28 cellular contexts compared by ENCODE assay signal in genomic region chr3:154050216-154050615, GRCh38.
"Had no signal": no experiment of that assay in that cellular context is flagged by ENCODE, and none has a peak within 500 bp of the region (broad histone marks: within the 10 kb centered on the region; RNA-seq: fewer than 3 reads in every experiment).

No MANE protein-coding gene starts in this region.

- DNase-seq: natural killer cell; occipital lobe; ovary; posterior cingulate gyrus; psoas muscle; right cardiac atrium; spleen; stimulated activated CD4-positive, alpha-beta T cell treated with anti-CD3 and anti-CD28 coated beads, Interleukin-12 subunit alpha, Interleukin-12 subunit beta, amount 100 ng/mL, for 4 hours; stimulated activated CD4-positive, alpha-beta T cell treated with anti-CD3 and anti-CD28 coated beads, Interleukin-1b, Interleukin-23, amount 100 ng/mL, for 48 hours; stimulated activated CD4-positive, alpha-beta T cell treated with anti-CD3 and anti-CD28 coated beads, Interleukin-4, amount 100 ng/mL, for 1 hour; stimulated activated CD4-positive, alpha-beta T cell treated with anti-CD3 and anti-CD28 coated beads, Interleukin-4, amount 100 ng/mL, for 4 hours; stimulated activated CD8-positive, alpha-beta memory T cell treated with anti-CD3 and anti-CD28 coated beads, Interleukin-4, amount 100 ng/mL, for 48 hours; stimulated activated naive CD4-positive, alpha-beta T cell; stimulated activated naive CD8-positive, alpha-beta T cell treated with anti-CD3 and anti-CD28 coated beads, Interleukin-15, amount 100 ng/mL, for 72 hours; stimulated activated naive CD8-positive, alpha-beta T cell treated with anti-CD3 and anti-CD28 coated beads, Interleukin-15, Interleukin-2, amounts not matched to agents 100 U/mL and 50 U/mL, for 24 hours; substantia nigra; testis; tibial artery; transverse colon; upper lobe of right lung; uterus had no signal

- H3K27ac ChIP-seq: neural progenitor cell, ovary, parathyroid adenoma, psoas muscle, skin epidermis, spleen, suprapubic skin, testis, tibial artery, transverse colon, upper lobe of right lung, uterus had no signal

- H3K36me3 ChIP-seq: neural progenitor cell, ovary, spleen, suprapubic skin, tibial artery, transverse colon, upper lobe of right lung, uterus had no signal

- ATAC-seq: natural killer cell; psoas muscle; right cardiac atrium; sciatic nerve; stimulated activated memory B cell treated with anti-CD40 and anti-IgM and Interleukin-4, amounts not matched to agents 10 μg/mL and 1 μg/mL and 100 μg/mL, for 72 hours; stimulated activated naive CD8-positive, alpha-beta T cell treated with anti-CD3 and anti-CD28 coated beads, Interleukin-15, amount 100 ng/mL, for 72 hours; stimulated activated naive CD8-positive, alpha-beta T cell treated with anti-CD3 and anti-CD28 coated beads, Interleukin-15, Interleukin-2, amounts not matched to agents 100 U/mL and 50 U/mL, for 24 hours had no signal

- H3K4me1 ChIP-seq: neural progenitor cell, parathyroid adenoma, psoas muscle, spleen, suprapubic skin, testis, tibial artery, transverse colon, upper lobe of right lung, uterus had no signal

- H3K27me3 ChIP-seq: neural progenitor cell, ovary, spleen, suprapubic skin, testis, tibial artery, transverse colon, upper lobe of right lung, uterus had no signal

- H3K4me3 ChIP-seq: neural progenitor cell, ovary, psoas muscle, skin epidermis, smooth muscle cell, spleen, suprapubic skin, testis, tibial artery, transverse colon, upper lobe of right lung, uterus had no signal

- H3K9me3 ChIP-seq: ovary, psoas muscle, spleen, suprapubic skin, testis, tibial artery, transverse colon, upper lobe of right lung, uterus had no signal
